12 cellular contexts compared by ENCODE assay signal in the genomic region with DNA sequence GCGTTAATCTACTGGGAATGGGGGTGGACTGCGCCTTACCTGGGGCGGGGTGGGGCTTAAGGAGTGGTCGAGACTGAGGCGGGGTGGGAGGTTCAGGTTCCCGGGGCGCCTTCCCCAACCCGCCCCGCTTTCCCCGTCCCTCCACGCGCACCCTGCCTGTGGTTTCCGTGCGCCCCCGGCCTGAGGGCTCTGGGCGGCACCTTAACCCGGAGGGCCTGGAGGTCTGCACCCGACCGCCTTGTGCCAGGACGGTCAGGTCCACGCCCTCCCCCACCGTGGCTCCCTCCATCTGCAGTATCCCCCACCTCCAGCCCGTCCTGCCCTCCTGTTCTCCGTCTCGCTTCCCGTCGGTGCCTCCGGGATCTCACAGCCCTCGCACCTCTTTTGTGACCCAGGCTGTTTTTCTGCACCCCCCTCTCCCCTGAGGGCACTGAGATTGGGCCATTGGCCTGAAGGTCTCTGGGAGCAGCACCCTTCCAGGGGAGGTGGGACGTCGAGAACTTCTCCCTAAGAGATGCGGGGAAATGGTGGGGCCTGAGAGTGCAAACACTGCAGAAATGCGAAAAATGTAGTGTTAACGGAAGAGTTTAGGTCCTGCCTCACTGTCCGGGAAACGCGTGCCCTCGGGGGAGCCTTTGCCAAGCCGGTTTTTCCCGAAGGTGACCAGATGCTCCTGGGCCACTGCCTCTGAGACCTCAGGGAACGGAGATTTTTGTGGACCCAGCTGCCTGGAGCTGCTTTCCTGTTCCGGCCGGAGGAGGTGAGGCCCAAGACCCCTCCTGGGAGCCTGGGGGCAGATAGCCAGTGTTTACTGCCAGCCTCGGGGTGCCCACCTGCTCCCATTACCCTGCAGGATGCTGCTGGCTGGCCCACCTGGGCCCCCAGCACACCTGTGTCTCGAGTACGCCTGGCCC. TPM values are rescaled to one million over a fixed set of nuclear protein-coding genes. Genes with fewer than 3 reads are reported as not detected.
DNase-seq lines count a peak whose midpoint lies in the region; ATAC-seq and TF ChIP-seq lines count a peak whose summit lies in the region.
"Had no signal": no experiment of that assay in that cellular context is flagged by ENCODE, and none has a peak within 500 bp of the region (broad histone marks: within the 10 kb centered on the region; RNA-seq: fewer than 3 reads in every experiment).

No MANE protein-coding gene starts in this region.

- H3K27ac ChIP-seq in GM23338 (ENCODE audit: low read depth) (no peak overlapping the region), skin epidermis (no peak overlapping the region)
- H3K27ac ChIP-seq: dorsolateral prefrontal cortex, foreskin keratinocyte had no signal

- H3K9me3 Mint-ChIP-seq in GM23338 (peaks cover 5% of the 10 kb centered on the region; the same call in 2 of the 3 replicates), WTC11 (no peaks in the 10 kb centered on the region)

- H3K4me1 Mint-ChIP-seq in GM23338 (peaks cover 12% of the 10 kb centered on the region), WTC11 (peaks cover 11% of the 10 kb centered on the region)

- H3K27ac Mint-ChIP-seq in GM23338 (no peak overlapping the region), WTC11 (no peak overlapping the region)

- no peaks in the 10 kb centered on the region for H4K20me1 ChIP-seq in GM23338 (replicated peaks; ENCODE audit: insufficient read depth)

- H3K27me3 ChIP-seq in GM23338 (ENCODE audit: insufficient read depth) = peaks cover 74% of the 10 kb centered on the region

- H3K4me3 Mint-ChIP-seq in GM23338 = peak overlapping the region; percentile 48
- H3K4me3 Mint-ChIP-seq in WTC11 = peak overlapping the region; percentile 50

- DNase-seq in GM23338 (ENCODE audit: low spot score) = peak; percentile 47
- DNase-seq in WTC11 (ENCODE audit: low spot score) = no peak
- peak; percentile 6 to 19 for DNase-seq in left colon
- DNase-seq in SIG-M5 (lab: John Stamatoyannopoulos, UW) = no peak
- no peak for DNase-seq in NCI-H187 treated with DMSO at 0.1 percent for 48 hours (lab: John Stamatoyannopoulos, UW)
- no peak for DNase-seq in NCI-H748 (lab: John Stamatoyannopoulos, UW; ENCODE audit: unreplicated experiment)
- DNase-seq: foreskin keratinocyte, IMR-90, NCI-H187 had no signal

- TF ChIP-seq CTCF in GM23338 (conservative IDR thresholded peaks at IDR 0.05; ENCODE audit: low read depth in 2 of 2) (no peak), WTC11 (IDR thresholded peaks at IDR 0.05) (no peak)

- H3K4me1 ChIP-seq in GM23338 (ENCODE audit: insufficient read depth) = peaks cover 6% of the 10 kb centered on the region
- H3K4me1 ChIP-seq: foreskin keratinocyte had no signal

- CTCF ChIA-PET in WTC11 (lab: Charles Lee) = interaction anchor here (0.6 kb wide), 1 partner anchor 129 kb away, joined by 5 read pairs; a partner anchor contains a TSS

- no peaks in the 10 kb centered on the region; the same call in 1 of the 2 replicates for H3K9me2 ChIP-seq in GM23338 (ENCODE audit: insufficient read depth)

- no peaks in the 10 kb centered on the region for H3K36me3 Mint-ChIP-seq in GM23338 (ENCODE audit: low read depth)
- no peaks in the 10 kb centered on the region for H3K36me3 Mint-ChIP-seq in WTC11

- intact Hi-C loops in left colon (cut with DNase I, micrococcal nuclease) = no loop called here

- peaks cover 64% of the 10 kb centered on the region for H3K27me3 Mint-ChIP-seq in GM23338 (ENCODE audit: insufficient read depth, low read depth, poor library complexity)
- peaks cover 74% of the 10 kb centered on the region for H3K27me3 Mint-ChIP-seq in WTC11 (ENCODE audit: low read depth)

- H3K4me2 ChIP-seq in GM23338 = peak overlapping the region; percentile 71

- no peak; the same call in 1 of the 3 replicates for ATAC-seq in GM23338
- ATAC-seq in WTC11 = no peak
- no peak for ATAC-seq in left colon
- no peak for ATAC-seq in GM18873 (IDR thresholded peaks at IDR 0.05; ENCODE audit: low FRiP score, unreplicated experiment)
- ATAC-seq: foreskin keratinocyte had no signal

- H3K36me3 ChIP-seq in GM23338 (ENCODE audit: insufficient read depth) = no peaks in the 10 kb centered on the region

- peak overlapping the region; percentile 58 for H3K4me3 ChIP-seq in GM23338
- peak overlapping the region in 5 of 7 experiments; percentile 35 to 51 (median 38) for H3K4me3 ChIP-seq in skin epidermis

- peak overlapping the region; percentile 78 for H2AFZ ChIP-seq in GM23338

- POLR2A ChIA-PET in WTC11 (lab: Charles Lee) = no interaction called here

- H3K79me2 ChIP-seq in GM23338 (replicated peaks; ENCODE audit: insufficient read depth) = no peaks in the 10 kb centered on the region

- H3F3A ChIP-seq in GM23338 (replicated peaks; ENCODE audit: low read depth) = no peaks in the 10 kb centered on the region

TF ChIP-seq in GM23338, 12 proteins besides CTCF, POLR2A, EP300 and RAD21:
- TF ChIP-seq NANOG (IDR thresholded peaks at IDR 0.05; ENCODE audit: borderline replicate concordance) = no peak

TF ChIP-seq in WTC11, 78 proteins besides CTCF, POLR2A, EP300 and RAD21:
- TF ChIP-seq EMX1 (CRISPR knock-in tag; IDR thresholded peaks at IDR 0.05) (no peak), FOXK1 (CRISPR knock-in tag; IDR thresholded peaks at IDR 0.05) (no peak), GABPB1 (CRISPR knock-in tag; IDR thresholded peaks at IDR 0.05) (no peak), RELA (CRISPR knock-in tag; IDR thresholded peaks at IDR 0.05; ENCODE audit: borderline replicate concordance) (no peak)
- TF ChIP-seq, protein P1, sequence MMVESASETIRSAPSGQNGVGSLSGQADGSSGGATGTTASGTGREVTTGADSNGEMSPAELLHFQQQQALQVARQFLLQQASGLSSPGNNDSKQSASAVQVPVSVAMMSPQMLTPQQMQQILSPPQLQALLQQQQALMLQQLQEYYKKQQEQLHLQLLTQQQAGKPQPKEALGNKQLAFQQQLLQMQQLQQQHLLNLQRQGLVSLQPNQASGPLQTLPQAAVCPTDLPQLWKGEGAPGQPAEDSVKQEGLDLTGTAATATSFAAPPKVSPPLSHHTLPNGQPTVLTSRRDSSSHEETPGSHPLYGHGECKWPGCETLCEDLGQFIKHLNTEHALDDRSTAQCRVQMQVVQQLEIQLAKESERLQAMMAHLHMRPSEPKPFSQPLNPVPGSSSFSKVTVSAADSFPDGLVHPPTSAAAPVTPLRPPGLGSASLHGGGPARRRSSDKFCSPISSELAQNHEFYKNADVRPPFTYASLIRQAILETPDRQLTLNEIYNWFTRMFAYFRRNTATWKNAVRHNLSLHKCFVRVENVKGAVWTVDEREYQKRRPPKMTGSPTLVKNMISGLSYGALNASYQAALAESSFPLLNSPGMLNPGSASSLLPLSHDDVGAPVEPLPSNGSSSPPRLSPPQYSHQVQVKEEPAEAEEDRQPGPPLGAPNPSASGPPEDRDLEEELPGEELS (CRISPR knock-in tag; IDR thresholded peaks at IDR 0.05) = no peak
- TF ChIP-seq, protein P2, sequence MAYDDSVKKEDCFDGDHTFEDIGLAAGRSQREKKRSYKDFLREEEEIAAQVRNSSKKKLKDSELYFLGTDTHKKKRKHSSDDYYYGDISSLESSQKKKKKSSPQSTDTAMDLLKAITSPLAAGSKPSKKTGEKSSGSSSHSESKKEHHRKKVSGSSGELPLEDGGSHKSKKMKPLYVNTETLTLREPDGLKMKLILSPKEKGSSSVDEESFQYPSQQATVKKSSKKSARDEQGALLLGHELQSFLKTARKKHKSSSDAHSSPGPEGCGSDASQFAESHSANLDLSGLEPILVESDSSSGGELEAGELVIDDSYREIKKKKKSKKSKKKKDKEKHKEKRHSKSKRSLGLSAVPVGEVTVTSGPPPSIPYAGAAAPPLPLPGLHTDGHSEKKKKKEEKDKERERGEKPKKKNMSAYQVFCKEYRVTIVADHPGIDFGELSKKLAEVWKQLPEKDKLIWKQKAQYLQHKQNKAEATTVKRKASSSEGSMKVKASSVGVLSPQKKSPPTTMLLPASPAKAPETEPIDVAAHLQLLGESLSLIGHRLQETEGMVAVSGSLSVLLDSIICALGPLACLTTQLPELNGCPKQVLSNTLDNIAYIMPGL (CRISPR knock-in tag; IDR thresholded peaks at IDR 0.05) = no peak
- TF ChIP-seq, protein P3, sequence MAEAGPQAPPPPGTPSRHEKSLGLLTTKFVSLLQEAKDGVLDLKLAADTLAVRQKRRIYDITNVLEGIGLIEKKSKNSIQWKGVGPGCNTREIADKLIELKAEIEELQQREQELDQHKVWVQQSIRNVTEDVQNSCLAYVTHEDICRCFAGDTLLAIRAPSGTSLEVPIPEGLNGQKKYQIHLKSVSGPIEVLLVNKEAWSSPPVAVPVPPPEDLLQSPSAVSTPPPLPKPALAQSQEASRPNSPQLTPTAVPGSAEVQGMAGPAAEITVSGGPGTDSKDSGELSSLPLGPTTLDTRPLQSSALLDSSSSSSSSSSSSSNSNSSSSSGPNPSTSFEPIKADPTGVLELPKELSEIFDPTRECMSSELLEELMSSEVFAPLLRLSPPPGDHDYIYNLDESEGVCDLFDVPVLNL (CRISPR knock-in tag; IDR thresholded peaks at IDR 0.05; ENCODE audit: borderline replicate concordance, low read depth) = no peak

RNA-seq across cellular contexts. Expression of a gene that starts 1.2 kb away (rescaled TPM):
- total RNA-seq in GM23338 (2014; rRNA removed; shearing (Covaris generic)) = 1.6 and 2.6 TPM in 2 replicates
- 0.57 and 0.73 TPM in 2 replicates for polyA plus RNA-seq in GM23338 (2016; fragmentation: Nextera tagmentation; extraction: Ambion mirVana)
- total RNA-seq in WTC11 (2021) (0.24 to 0.73 TPM (median 0.64 TPM) in 3 replicates), left colon (10 to 100 TPM in 1 of 2 donors, 1 to 10 TPM in 1; 6.3 to 10.4 TPM)
- total RNA-seq: IMR-90 had no signal
- polyA plus RNA-seq: IMR-90 had no signal

RNA-seq across cellular contexts. Expression of a gene that starts 30.1 kb away (rescaled TPM):
- not detected in 2 replicates for total RNA-seq in GM23338 (2014; rRNA removed; shearing (Covaris generic))
- polyA plus RNA-seq in GM23338 (2016; fragmentation: Nextera tagmentation; extraction: Ambion mirVana) = not detected in 2 replicates
- total RNA-seq in WTC11 (2021) = 0.11 to 0.24 TPM in 2 of 3 replicates, not detected in the other
- total RNA-seq in left colon = under 1 TPM; 0.15 to 0.78 TPM
- total RNA-seq: foreskin keratinocyte, IMR-90 had no signal
- polyA plus RNA-seq: foreskin keratinocyte, IMR-90 had no signal

RNA-seq across cellular contexts. Expression of a gene that starts 30.2 kb away (rescaled TPM):
- not detected in 2 replicates for total RNA-seq in GM23338 (2014; rRNA removed; shearing (Covaris generic))
- polyA plus RNA-seq in GM23338 (2016; fragmentation: Nextera tagmentation; extraction: Ambion mirVana) = not detected in 2 replicates
- 0.39 TPM in 1 of 3 replicates, not detected in the others for total RNA-seq in WTC11 (2021)
- 1 to 10 TPM in 1 of 2 donors, not detected in 1; 1.3 TPM for total RNA-seq in left colon
- total RNA-seq: foreskin keratinocyte, IMR-90 had no signal
- polyA plus RNA-seq: foreskin keratinocyte had no signal

Comparison
In these comparisons a context has a peak if more than half of its experiments do, and no peak if none do; other contexts are left out.
1. DNase-seq: peak in GM23338 (single experiment) and left colon (2 of 2); none in WTC11 (single experiment), SIG-M5 (single experiment), NCI-H187 treated with DMSO at 0.1 percent for 48 hours (single experiment) and NCI-H748 (single experiment).